8 cellular contexts compared by ENCODE assay signal in genomic region chr2:27085670-27086089, GRCh38. TPM values are rescaled to one million over a fixed set of nuclear protein-coding genes. Genes with fewer than 3 reads are reported as not detected.
DNase-seq lines count a peak whose midpoint lies in the region; ATAC-seq, FAIRE-seq and TF ChIP-seq lines count a peak whose summit lies in the region.

No MANE protein-coding gene starts in this region.

- POLR2A ChIA-PET in AG04449 (lab: Yijun Ruan, JAX), result interaction anchor here (1.3 kb wide), 1 partner anchor 9 kb away, joined by 3 read pairs; no protein-coding TSS in a partner anchor

- peak; percentile 65 for TF ChIP-seq CTCF in AG04449 (IDR thresholded peaks at IDR 0.05; ENCODE audit: insufficient read depth, low read length, missing control alignments)
- no peak for TF ChIP-seq CTCF in GM12865 (IDR thresholded peaks at IDR 0.05; ENCODE audit: insufficient read depth, low read depth, low read length, missing control alignments)
- TF ChIP-seq CTCF in kidney (IDR thresholded peaks at IDR 0.05; ENCODE audit: borderline replicate concordance, extremely low read depth, insufficient read depth), result peak; percentile 46

- ATAC-seq in HG03378 (IDR thresholded peaks at IDR 0.05; ENCODE audit: unreplicated experiment), result peak; percentile 4

- FAIRE-seq in kidney (lab: Jason Lieb, UNC) (no peak), small intestine (lab: Jason Lieb, UNC) (no peak)

- peak overlapping the region; percentile 8 to 34 for H3K9ac ChIP-seq in kidney (ENCODE audit: low read length in 2 of 2)

- peak overlapping the region; percentile 27 for H3K4me3 ChIP-seq in AG04449 (ENCODE audit: low read depth, low read length)
- H3K4me3 ChIP-seq in GM12865 (ENCODE audit: low read depth, low read length), result peak overlapping the region; percentile 79
- H3K4me3 ChIP-seq in kidney (ENCODE audit: low read length in 2 of 2), result peak overlapping the region; percentile 47 to 67
- H3K4me3 ChIP-seq in small intestine (ENCODE audit: low read depth in 1 of 2, low read length in 2 of 2), result peak overlapping the region; percentile 52 to 67

- no peaks in the 10 kb centered on the region for H3K27me3 ChIP-seq in small intestine (ENCODE audit: control insufficient read depth in 2 of 2, insufficient read depth in 2 of 2, low read length in 2 of 2)

- peaks cover 5 to 16% of the 10 kb centered on the region in 2 donors for H3K4me1 ChIP-seq in kidney (ENCODE audit: control insufficient read depth in 1 of 2, insufficient read depth in 1 of 2, low read depth in 1 of 2, low read length in 2 of 2)
- peaks cover 3 to 5% of the 10 kb centered on the region in 2 donors for H3K4me1 ChIP-seq in small intestine (ENCODE audit: control insufficient read depth in 2 of 2, insufficient read depth in 1 of 2, low read depth in 1 of 2, low read length in 1 of 2)

- no peaks in the 10 kb centered on the region for H3K9me3 ChIP-seq in kidney (ENCODE audit: control insufficient read depth in 1 of 2, low read length in 2 of 2)
- H3K9me3 ChIP-seq in small intestine (ENCODE audit: control insufficient read depth, low read depth), result no peaks in the 10 kb centered on the region

- in situ Hi-C loops in SK-MEL-5 (cut with HindIII; ENCODE audit: low pct_unique_long_range_greater_than_20kb, low sequenced_read_pairs), result no loop called here

- no peak for DNase-seq in AG04449 (ENCODE audit: low read depth, low spot score)
- DNase-seq in GM12865 (ENCODE audit: low read depth), result peak; percentile 66
- DNase-seq in SK-MEL-5 (ENCODE audit: low read depth, low spot score), result peak; percentile 70
- peak; percentile 66 for DNase-seq in cerebellum (ENCODE audit: low spot score)
- peak; percentile 92 for DNase-seq in kidney
- DNase-seq in small intestine, result peak; percentile 80
- no peak for DNase-seq in Kasumi-1 (lab: John Stamatoyannopoulos, UW)

- 0 to 6% (median 1%) methylated on average over 31 to 38 of the region's 38 CpGs for WGBS in small intestine, 3 donors

- CTCF ChIA-PET in AG04449 (lab: Yijun Ruan, JAX), result interaction anchor here (0.7 to 10.3 kb wide), 15 partner anchors 7 to 240 kb away, joined by 3 to 73 read pairs (median 8); partner anchors contain the start of genes AGBL5, OST4 and TMEM214

- H3K27ac ChIP-seq in kidney (ENCODE audit: low read depth in 2 of 2, low read length in 2 of 2), result peak overlapping the region; percentile 67 to 85
- H3K27ac ChIP-seq in small intestine (ENCODE audit: low read depth in 1 of 2, low read length in 1 of 2), result peak overlapping the region; percentile 81 to 91

- intact Hi-C loops in kidney (cut with DNase I), result no loop called here

- H3K36me3 ChIP-seq in kidney (ENCODE audit: control insufficient read depth in 1 of 2, insufficient read depth in 2 of 2, low read length in 2 of 2), result no peaks in the 10 kb centered on the region
- no peaks in the 10 kb centered on the region for H3K36me3 ChIP-seq in small intestine (ENCODE audit: control insufficient read depth in 2 of 2, insufficient read depth in 2 of 2, low read length in 2 of 2)

RNA-seq across cellular contexts. Expression of gene KHK, which starts 0.9 kb away (rescaled TPM):
- 3.0 and 3.2 TPM in 2 replicates for total RNA-seq in SK-MEL-5 (2014; rRNA removed; shearing (Covaris generic))
- 5.2 and 5.9 TPM in 2 replicates for polyA plus RNA-seq in SK-MEL-5 (2015; cell fraction: cytosol; rRNA removed)
- polyA plus RNA-seq in SK-MEL-5 (2015; cell fraction: nucleus; rRNA removed), result 1.3 and 9.9 TPM in 2 replicates
- total RNA-seq in cerebellum (3.6 TPM), kidney (18.7 TPM)
- polyA plus RNA-seq in kidney (ENCODE audit: insufficient read depth, low read depth, low replicate concordance) (538 TPM), small intestine (100 to 1,000 TPM; 225 to 643 (median 533) TPM)

RNA-seq across cellular contexts. Expression of gene EMILIN1, which starts 7.3 kb away (rescaled TPM):
- 0.11 and 0.71 TPM in 2 replicates for total RNA-seq in SK-MEL-5 (2014; rRNA removed; shearing (Covaris generic))
- polyA plus RNA-seq in SK-MEL-5 (2015; cell fraction: cytosol; rRNA removed), result 0.31 and 0.67 TPM in 2 replicates
- 0.05 and 0.65 TPM in 2 replicates for polyA plus RNA-seq in SK-MEL-5 (2015; cell fraction: nucleus; rRNA removed)
- total RNA-seq in cerebellum (2.4 TPM), kidney (75.2 TPM)
- polyA plus RNA-seq in kidney (ENCODE audit: insufficient read depth, low read depth, low replicate concordance) (32.1 TPM), small intestine (10 to 100 TPM in 1 of 3 donors, 1 to 10 TPM in 1, under 1 TPM in 1; 0.67 to 23.0 (median 3.8) TPM)

RNA-seq across cellular contexts. Expression of gene OST4, which starts 14.2 kb away (rescaled TPM):
- 408 and 444 TPM in 2 replicates for total RNA-seq in SK-MEL-5 (2014; rRNA removed; shearing (Covaris generic))
- polyA plus RNA-seq in SK-MEL-5 (2015; cell fraction: cytosol; rRNA removed), result 293 and 331 TPM in 2 replicates
- 51.5 and 71.2 TPM in 2 replicates for polyA plus RNA-seq in SK-MEL-5 (2015; cell fraction: nucleus; rRNA removed)
- total RNA-seq in cerebellum (118 TPM), kidney (260 TPM)
- polyA plus RNA-seq in kidney (ENCODE audit: insufficient read depth, low read depth, low replicate concordance) (718 TPM), small intestine (100 to 1,000 TPM; 386 to 477 (median 407) TPM)

RNA-seq across cellular contexts. Expression of gene CGREF1, which starts 33.2 kb away (rescaled TPM):
- total RNA-seq in SK-MEL-5 (2014; rRNA removed; shearing (Covaris generic)), result 20.4 and 22.3 TPM in 2 replicates
- 37.5 and 44.1 TPM in 2 replicates for polyA plus RNA-seq in SK-MEL-5 (2015; cell fraction: cytosol; rRNA removed)
- polyA plus RNA-seq in SK-MEL-5 (2015; cell fraction: nucleus; rRNA removed), result 26.4 and 34.3 TPM in 2 replicates
- 22.1 TPM for total RNA-seq in cerebellum
- 3.7 TPM for total RNA-seq in kidney
- 3.8 TPM for polyA plus RNA-seq in kidney (ENCODE audit: insufficient read depth, low read depth, low replicate concordance)
- 1 to 10 TPM; 3.8 to 5.2 (median 3.8) TPM for polyA plus RNA-seq in small intestine

RNA-seq across cellular contexts. Expression of gene AGBL5, which starts 34.2 kb away (rescaled TPM):
- total RNA-seq in SK-MEL-5 (2014; rRNA removed; shearing (Covaris generic)), result 30.7 and 32.1 TPM in 2 replicates
- 24.2 and 28.3 TPM in 2 replicates for polyA plus RNA-seq in SK-MEL-5 (2015; cell fraction: cytosol; rRNA removed)
- 15.1 and 28.7 TPM in 2 replicates for polyA plus RNA-seq in SK-MEL-5 (2015; cell fraction: nucleus; rRNA removed)
- total RNA-seq in cerebellum (20.1 TPM), kidney (36.5 TPM)
- polyA plus RNA-seq in kidney (ENCODE audit: insufficient read depth, low read depth, low replicate concordance) (33.4 TPM), small intestine (10 to 100 TPM in 1 of 3 donors, 1 to 10 TPM in 2; 6.0 to 11.1 (median 6.5) TPM)

Comparison
In these comparisons a context has a peak if more than half of its experiments do, and no peak if none do; other contexts are left out.
1. DNase-seq: peak in GM12865 (single experiment), SK-MEL-5 (single experiment), cerebellum (single experiment), kidney (single experiment) and small intestine (single experiment); none in AG04449 (single experiment) and Kasumi-1 (0 of 2).
2. H3K4me3 ChIP-seq: peak in every context shown above with its lines; median percentile 79 in GM12865; 60 in small intestine; 57 in kidney; 27 in AG04449.
3. RNA of gene EMILIN1, which starts 7.3 kb away (total RNA-seq): 75.2 TPM in kidney (single experiment); 2.4 TPM in cerebellum (single experiment) and 0.11 to 0.71 TPM in SK-MEL-5; every median in the first group is over 10 times any median in the second.